31 cellular contexts compared by ENCODE assay signal in genomic region chr6:100774681-100775080, GRCh38.
DNase-seq lines count a peak whose midpoint lies in the region; ATAC-seq and TF ChIP-seq lines count a peak whose summit lies in the region.
"Had no signal": no experiment of that assay in that cellular context is flagged by ENCODE, and none has a peak within 500 bp of the region (broad histone marks: within the 10 kb centered on the region; RNA-seq: fewer than 3 reads in every experiment).

No MANE protein-coding gene starts in this region.

- no peak overlapping the region for H3K56ac ChIP-seq in IMR-90 (ENCODE audit: extremely low read depth, insufficient read depth, low read length)

- no peak overlapping the region for H3K4me3 ChIP-seq in IMR-90 (ENCODE audit: insufficient read depth, low read depth, low read length)
- H3K4me3 ChIP-seq in choroid plexus epithelial cell (ENCODE audit: low read depth, low read length), result no peak overlapping the region
- H3K4me3 ChIP-seq in mesenchymal stem cell (ENCODE audit: insufficient read depth in 1 of 2, low read depth in 1 of 2, low read length in 2 of 2), result no peak overlapping the region
- H3K4me3 ChIP-seq: BLaER1 treated with 17β-estradiol and CSF1 and Interleukin-3, amounts not matched to agents 10 nM and 100 nM; gastroesophageal sphincter; neural progenitor cell; SJSA1; skin epidermis had no signal

- H3K36me3 Mint-ChIP-seq in nephron progenitor cell (ENCODE audit: low read depth), result no peaks in the 10 kb centered on the region
- H3K36me3 Mint-ChIP-seq in activated CD4-positive, alpha-beta memory T cell treated with anti-CD3 and anti-CD28 coated beads for 36 hours, result peaks cover 11% of the 10 kb centered on the region
- H3K36me3 Mint-ChIP-seq: neural progenitor cell, type B pancreatic cell had no signal

- H4K5ac ChIP-seq in IMR-90 (ENCODE audit: low read depth, low read length), result no peak overlapping the region

- H3K27ac ChIP-seq in IMR-90 (ENCODE audit: insufficient read depth, low read length), result peak overlapping the region; percentile 60
- H3K27ac ChIP-seq in mesenchymal stem cell (ENCODE audit: low read length, poor library complexity, severe bottlenecking), result no peak overlapping the region
- H3K27ac ChIP-seq: BLaER1 treated with 17β-estradiol and CSF1 and Interleukin-3, amounts not matched to agents 10 nM and 100 nM; gastroesophageal sphincter; neural progenitor cell; parathyroid adenoma; SJSA1; skin epidermis had no signal

- in situ Hi-C loops in IMR-90 (cut with MboI; ENCODE audit: low sequenced_read_pairs), result no loop called here

- H3K14ac ChIP-seq in IMR-90 (replicated peaks; ENCODE audit: low read depth, low read length), result no peak overlapping the region
- H3K14ac ChIP-seq in mesenchymal stem cell (ENCODE audit: low read length in 2 of 2), result no peak overlapping the region

- POLR2A ChIA-PET in IMR-90 (lab: Charles Lee; ENCODE audit: unreplicated experiment), result no interaction called here
- POLR2A ChIA-PET in activated CD4-positive, alpha-beta memory T cell treated with anti-CD3 and anti-CD28 coated beads for 36 hours (lab: Charles Lee), result no interaction called here

- DNase-seq in ELR (ENCODE audit: low read depth) (peak; percentile 43), IMR-90 (peak; percentile 66), choroid plexus epithelial cell (ENCODE audit: low read depth) (peak; percentile 25), nephron progenitor cell (no peak), mesenchymal stem cell (no peak)
- DNase-seq in activated CD4-positive, alpha-beta memory T cell treated with anti-CD3 and anti-CD28 coated beads for 36 hours, result no peak
- DNase-seq: activated CD4-positive, alpha-beta T cell treated with anti-CD3 and anti-CD28 coated beads for 48 hours; activated CD8-positive, alpha-beta memory T cell treated with anti-CD3 and anti-CD28 coated beads for 24 hours; central memory CD4-positive, alpha-beta T cell; GF-D8; hippocampal formation; Kasumi-1; mesendoderm; NCI-H1436; NCI-H2081 treated with DMSO at 0.1 percent for 48 hours; NCI-H748 treated with DMSO at 0.1 percent for 48 hours; retina; stimulated activated naive CD4-positive, alpha-beta T cell had no signal

- no peaks in the 10 kb centered on the region for H4K20me1 ChIP-seq in IMR-90 (ENCODE audit: insufficient read depth, low read length)

- H2AK5ac ChIP-seq in IMR-90 (ENCODE audit: low read depth, low read length), result no peak overlapping the region
- no peak overlapping the region for H2AK5ac ChIP-seq in mesenchymal stem cell (ENCODE audit: low read length, severe bottlenecking)

- intact Hi-C loops in IMR-90 (cut with micrococcal nuclease), result loop anchor here (10.0 kb wide), 1 partner anchor 620 kb away; the partner anchor contains the start of gene GRIK2
- intact Hi-C loops in activated CD4-positive, alpha-beta memory T cell treated with anti-CD3 and anti-CD28 coated beads for 36 hours (cut with micrococcal nuclease), result no loop called here

- H2BK5ac ChIP-seq in IMR-90 (ENCODE audit: low read depth, low read length, poor library complexity, severe bottlenecking), result peak overlapping the region; percentile 3
- H2BK5ac ChIP-seq in mesenchymal stem cell (ENCODE audit: low read depth, low read length, poor library complexity, severe bottlenecking), result no peak overlapping the region

- no peaks in the 10 kb centered on the region for H3K9me3 Mint-ChIP-seq in nephron progenitor cell
- no peaks in the 10 kb centered on the region for H3K9me3 Mint-ChIP-seq in activated CD4-positive, alpha-beta memory T cell treated with anti-CD3 and anti-CD28 coated beads for 36 hours
- H3K9me3 Mint-ChIP-seq: dendritic cell treated with granulocyte-macrophage colony-stimulating factor and Interleukin-4, amounts not matched to agents 40 ng/mL and 50 ng/mL, for 4 days; neural progenitor cell; type B pancreatic cell had no signal

- peak; percentile 68 for ATAC-seq in IMR-90 (ENCODE audit: low read depth)
- no peak for ATAC-seq in GM19324 (IDR thresholded peaks at IDR 0.05; ENCODE audit: low FRiP score, unreplicated experiment)
- no peak for ATAC-seq in GM19395 (IDR thresholded peaks at IDR 0.05; ENCODE audit: unreplicated experiment)
- ATAC-seq: gastroesophageal sphincter, HepG2, left lobe of liver had no signal

- H3K27me3 Mint-ChIP-seq in nephron progenitor cell (ENCODE audit: low read depth, poor library complexity), result no peaks in the 10 kb centered on the region
- H3K27me3 Mint-ChIP-seq in activated CD4-positive, alpha-beta memory T cell treated with anti-CD3 and anti-CD28 coated beads for 36 hours, result no peaks in the 10 kb centered on the region
- H3K27me3 Mint-ChIP-seq: activated naive CD8-positive, alpha-beta T cell; dendritic cell treated with granulocyte-macrophage colony-stimulating factor and Interleukin-4, amounts not matched to agents 40 ng/mL and 50 ng/mL, for 4 days; type B pancreatic cell had no signal

- no peak overlapping the region for H4K91ac ChIP-seq in IMR-90 (ENCODE audit: insufficient read depth, low read depth, low read length)
- H4K91ac ChIP-seq in mesenchymal stem cell (ENCODE audit: low read length), result no peak overlapping the region

- peak overlapping the region; percentile 98 for H3K27ac Mint-ChIP-seq in nephron progenitor cell
- H3K27ac Mint-ChIP-seq in activated CD4-positive, alpha-beta memory T cell treated with anti-CD3 and anti-CD28 coated beads for 36 hours, result no peak overlapping the region
- H3K27ac Mint-ChIP-seq: activated naive CD8-positive, alpha-beta T cell; dendritic cell treated with granulocyte-macrophage colony-stimulating factor and Interleukin-4, amounts not matched to agents 40 ng/mL and 50 ng/mL, for 4 days; neural progenitor cell; type B pancreatic cell had no signal

- H2BK15ac ChIP-seq in IMR-90 (ENCODE audit: low read depth, low read length), result no peak overlapping the region
- H2BK15ac ChIP-seq in mesenchymal stem cell (ENCODE audit: low read depth, poor library complexity, severe bottlenecking), result no peak overlapping the region

- no peak overlapping the region for H2BK120ac ChIP-seq in IMR-90 (ENCODE audit: low read depth, low read length)
- no peak overlapping the region for H2BK120ac ChIP-seq in mesenchymal stem cell (ENCODE audit: low read depth, low read length)

- CTCF ChIA-PET in IMR-90 (lab: Yijun Ruan, JAX), result no interaction called here
- CTCF ChIA-PET in activated CD4-positive, alpha-beta memory T cell treated with anti-CD3 and anti-CD28 coated beads for 36 hours (lab: Charles Lee), result no interaction called here

- no peak for TF ChIP-seq RAD21 in IMR-90 (IDR thresholded peaks at IDR 0.05; ENCODE audit: low read length)

- H3K9me1 ChIP-seq in IMR-90 (ENCODE audit: insufficient read depth, low read length), result peaks cover 4% of the 10 kb centered on the region

- H3K4me1 ChIP-seq in IMR-90 (ENCODE audit: control insufficient read depth, insufficient read depth, low read length) (peaks cover 2% of the 10 kb centered on the region; the same call in 1 of the 2 replicates), mesenchymal stem cell (ENCODE audit: control insufficient read depth, insufficient read depth, low read depth, low read length) (no peaks in the 10 kb centered on the region)
- H3K4me1 ChIP-seq: BLaER1 treated with 17β-estradiol and CSF1 and Interleukin-3, amounts not matched to agents 10 nM and 100 nM; gastroesophageal sphincter; neural progenitor cell; parathyroid adenoma; SJSA1 had no signal

- whole genome bisulfite sequencing in IMR-90 (ENCODE audit: extremely low coverage in 2 of 2, insufficient read length in 1 of 2), 2 experiments, result no CpG with 5 or more reads among the region's 1 CpG
- WGBS in mesenchymal stem cell, result 0% methylated on average over 1 of the region's 1 CpG

- no peaks in the 10 kb centered on the region for H3K36me3 ChIP-seq in IMR-90 (ENCODE audit: control insufficient read depth, insufficient read depth, low read length)
- peaks cover 0 to 6% of the 10 kb centered on the region in 2 experiments for H3K36me3 ChIP-seq in mesenchymal stem cell (ENCODE audit: control insufficient read depth in 1 of 2, insufficient read depth in 2 of 2, low read depth in 1 of 2, low read length in 2 of 2)
- H3K36me3 ChIP-seq: gastroesophageal sphincter, neural progenitor cell, SJSA1 had no signal

- H4K8ac ChIP-seq in IMR-90 (ENCODE audit: low read depth in 2 of 2, low read length in 2 of 2) (peak overlapping the region in 1 of 2 experiments; percentile 42; a peak in 1 of 4 replicates), mesenchymal stem cell (ENCODE audit: low read length) (no peak overlapping the region)

- H3K9me3 ChIP-seq in IMR-90 (ENCODE audit: control insufficient read depth, insufficient read depth, low read length) (no peaks in the 10 kb centered on the region), mesenchymal stem cell (ENCODE audit: control insufficient read depth, low read length) (no peaks in the 10 kb centered on the region)
- H3K9me3 ChIP-seq: BLaER1 treated with 17β-estradiol and CSF1 and Interleukin-3, amounts not matched to agents 10 nM and 100 nM; gastroesophageal sphincter; SJSA1 had no signal

- H2BK20ac ChIP-seq in IMR-90 (ENCODE audit: low read depth, low read length), result no peak overlapping the region

- TF ChIP-seq CTCF in IMR-90 (conservative IDR thresholded peaks at IDR 0.05; ENCODE audit: low read depth, low read length) (no peak), choroid plexus epithelial cell (conservative IDR thresholded peaks at IDR 0.05; ENCODE audit: low read depth, low read length) (no peak), nephron progenitor cell (IDR thresholded peaks at IDR 0.05) (no peak)

- H3K18ac ChIP-seq in IMR-90 (ENCODE audit: low read depth, low read length) (no peak overlapping the region; the same call in 1 of the 2 replicates), mesenchymal stem cell (ENCODE audit: low read depth in 1 of 2, low read length in 2 of 2) (no peak overlapping the region)

- H3K23ac ChIP-seq in IMR-90 (ENCODE audit: low read depth, low read length), result no peak overlapping the region
- no peak overlapping the region for H3K23ac ChIP-seq in mesenchymal stem cell (ENCODE audit: low read length in 2 of 2)

- dilution Hi-C loops in IMR-90 (cut with HindIII; ENCODE audit: low sequenced_read_pairs, unreplicated experiment), result no loop called here

- H3K79me1 ChIP-seq in IMR-90 (ENCODE audit: low read depth in 1 of 2, low read length in 2 of 2) (peaks cover 4 to 6% of the 10 kb centered on the region in 2 experiments; a peak in 2 of 4 replicates), mesenchymal stem cell (replicated peaks; ENCODE audit: low read length, poor library complexity, severe bottlenecking) (peaks cover 10% of the 10 kb centered on the region)

- BruUV-seq in IMR-90 (replicated peaks; lab: Mats Ljungman, UMichigan), result no TSS peak

- no peak overlapping the region for H3K4me3 Mint-ChIP-seq in nephron progenitor cell
- no peak overlapping the region for H3K4me3 Mint-ChIP-seq in activated CD4-positive, alpha-beta memory T cell treated with anti-CD3 and anti-CD28 coated beads for 36 hours
- H3K4me3 Mint-ChIP-seq: activated naive CD8-positive, alpha-beta T cell; dendritic cell treated with granulocyte-macrophage colony-stimulating factor and Interleukin-4, amounts not matched to agents 40 ng/mL and 50 ng/mL, for 4 days; neural progenitor cell; type B pancreatic cell had no signal

- no peak overlapping the region for H2BK12ac ChIP-seq in mesenchymal stem cell (ENCODE audit: low read length in 2 of 2)

- H3K4me1 Mint-ChIP-seq in nephron progenitor cell, result peaks cover 6% of the 10 kb centered on the region
- no peaks in the 10 kb centered on the region for H3K4me1 Mint-ChIP-seq in activated CD4-positive, alpha-beta memory T cell treated with anti-CD3 and anti-CD28 coated beads for 36 hours (ENCODE audit: low read depth)
- H3K4me1 Mint-ChIP-seq: neural progenitor cell had no signal

- H3K4me2 ChIP-seq in IMR-90 (ENCODE audit: low read depth, low read length) (peak overlapping the region; percentile 27; the same call in 1 of the 2 replicates), mesenchymal stem cell (ENCODE audit: low read length, poor library complexity, severe bottlenecking) (no peak overlapping the region)
- H3K4me2 ChIP-seq: BLaER1 treated with 17β-estradiol and CSF1 and Interleukin-3, amounts not matched to agents 10 nM and 100 nM; neural progenitor cell had no signal

- no peak overlapping the region; the same call in 1 of the 2 replicates for H3K4ac ChIP-seq in IMR-90 (ENCODE audit: low read depth, low read length)
- no peak overlapping the region for H3K4ac ChIP-seq in mesenchymal stem cell (ENCODE audit: low read depth in 1 of 2, low read length in 2 of 2)

- H2AFZ ChIP-seq in IMR-90 (replicated peaks; ENCODE audit: low read length, poor library complexity) (no peak overlapping the region), mesenchymal stem cell (ENCODE audit: low read depth, low read length) (no peak overlapping the region)
- H2AFZ ChIP-seq: neural progenitor cell, parathyroid adenoma had no signal

- H3K9ac ChIP-seq in IMR-90 (ENCODE audit: low read depth, low read length) (no peak overlapping the region), mesenchymal stem cell (ENCODE audit: low read length) (no peak overlapping the region)
- H3K9ac ChIP-seq: BLaER1 treated with 17β-estradiol and CSF1 and Interleukin-3, amounts not matched to agents 10 nM and 100 nM; neural progenitor cell; parathyroid adenoma had no signal

- H3K27me3 ChIP-seq in IMR-90 (ENCODE audit: control insufficient read depth, insufficient read depth, low read length) (no peaks in the 10 kb centered on the region), mesenchymal stem cell (ENCODE audit: control insufficient read depth in 1 of 2, insufficient read depth in 1 of 2, low read length in 2 of 2) (no peaks in the 10 kb centered on the region)
- H3K27me3 ChIP-seq: BLaER1 treated with 17β-estradiol and CSF1 and Interleukin-3, amounts not matched to agents 10 nM and 100 nM; gastroesophageal sphincter; neural progenitor cell; SJSA1 had no signal

- H2AK9ac ChIP-seq in IMR-90 (replicated peaks; ENCODE audit: low read depth, low read length, poor library complexity), result no peak overlapping the region

- TF ChIP-seq POLR2A in IMR-90 (IDR thresholded peaks at IDR 0.05; ENCODE audit: low read depth, low read length), result no peak

Comparison
In these comparisons a context has a peak if more than half of its experiments do, and no peak if none do; other contexts are left out.
1. DNase-seq: peak in ELR (single experiment), IMR-90 (single experiment) and choroid plexus epithelial cell (single experiment); none in nephron progenitor cell (single experiment), mesenchymal stem cell (single experiment) and activated CD4-positive, alpha-beta memory T cell treated with anti-CD3 and anti-CD28 coated beads for 36 hours (single experiment).